Comparison of ENCODE assay signal across 10 cellular contexts in genomic region chr1:37865348-37866119, GRCh38. TPM values are rescaled to one million over a fixed set of nuclear protein-coding genes. Genes with fewer than 3 reads are reported as not detected.
DNase-seq lines count a peak whose midpoint lies in the region; ATAC-seq lines count a peak whose summit lies in the region.
"Had no signal": no experiment of that assay in that cellular context is flagged by ENCODE, and none has a peak within 500 bp of the region (broad histone marks: within the 10 kb centered on the region; RNA-seq: fewer than 3 reads in every experiment).

No MANE protein-coding gene starts in this region.

- peak; percentile 93 for ATAC-seq in activated naive CD8-positive, alpha-beta T cell treated with anti-CD3 and anti-CD28 coated beads, Interleukin-2, amount 50 U/mL, for 24 hours
- no peak for ATAC-seq in HG03521 (IDR thresholded peaks at IDR 0.05; ENCODE audit: unreplicated experiment)

- peaks cover 12% of the 10 kb centered on the region for H3K4me1 Mint-ChIP-seq in activated naive CD8-positive, alpha-beta T cell treated with anti-CD3 and anti-CD28 coated beads, Interleukin-2, amount 50 U/mL, for 24 hours

- H3K9me3 Mint-ChIP-seq in activated naive CD8-positive, alpha-beta T cell treated with anti-CD3 and anti-CD28 coated beads, Interleukin-2, amount 50 U/mL, for 24 hours, result no peaks in the 10 kb centered on the region
- H3K9me3 Mint-ChIP-seq: brain had no signal

- no peaks in the 10 kb centered on the region for H3K27me3 Mint-ChIP-seq in activated naive CD8-positive, alpha-beta T cell treated with anti-CD3 and anti-CD28 coated beads, Interleukin-2, amount 50 U/mL, for 24 hours

- no peak overlapping the region for H3K4me3 Mint-ChIP-seq in activated naive CD8-positive, alpha-beta T cell treated with anti-CD3 and anti-CD28 coated beads, Interleukin-2, amount 50 U/mL, for 24 hours
- H3K4me3 Mint-ChIP-seq: brain had no signal

- H3K27ac Mint-ChIP-seq in activated naive CD8-positive, alpha-beta T cell treated with anti-CD3 and anti-CD28 coated beads, Interleukin-2, amount 50 U/mL, for 24 hours, result peak overlapping the region; percentile 38
- H3K27ac Mint-ChIP-seq: brain had no signal

- DNase-seq in Daoy (ENCODE audit: low read depth) (peak; percentile 72), LHCN-M2 (ENCODE audit: low read depth) (peak; percentile 55), ureter (ENCODE audit: low spot score) (no peak), DMS153 treated with DMSO at 0.1 percent for 48 hours (lab: John Stamatoyannopoulos, UW; ENCODE audit: unreplicated experiment) (no peak), mesenteric fat pad (ENCODE audit: low spot score) (no peak)
- peak; percentile 38 for DNase-seq in activated naive CD8-positive, alpha-beta T cell treated with anti-CD3 and anti-CD28 coated beads, Interleukin-2, amount 50 U/mL, for 24 hours
- DNase-seq in stimulated activated CD4-positive, alpha-beta T cell treated with anti-CD3 and anti-CD28 coated beads, Interleukin-15, amount 100 ng/mL, for 48 hours (ENCODE audit: low read depth in 2 of 2), result peak; percentile 18 to 43
- DNase-seq: NCI-H526 treated with DMSO at 0.1 percent for 48 hours had no signal

- H3K36me3 Mint-ChIP-seq in activated naive CD8-positive, alpha-beta T cell treated with anti-CD3 and anti-CD28 coated beads, Interleukin-2, amount 50 U/mL, for 24 hours (ENCODE audit: low read depth), result peaks cover 29% of the 10 kb centered on the region

RNA-seq across cellular contexts. Expression of gene MTF1, which starts 6.1 kb away (rescaled TPM):
- 1.5 and 2.3 TPM in 2 replicates for total RNA-seq in Daoy (2014; rRNA removed; shearing (Covaris generic))
- total RNA-seq in LHCN-M2 (2014; rRNA removed), result 1.6 and 2.1 TPM in 2 replicates
- 3.2 TPM for polyA plus RNA-seq in LHCN-M2 (2012)
- 31.7 TPM for total RNA-seq in ureter
- total RNA-seq in mesenteric fat pad, result 34.1 TPM

RNA-seq across cellular contexts. Expression of gene YRDC, which starts 57.5 kb away (rescaled TPM):
- 86.3 and 89.0 TPM in 2 replicates for total RNA-seq in Daoy (2014; rRNA removed; shearing (Covaris generic))
- total RNA-seq in LHCN-M2 (2014; rRNA removed) (24.1 and 29.0 TPM in 2 replicates), ureter (12.2 TPM), mesenteric fat pad (16.2 TPM)
- 12.3 TPM for polyA plus RNA-seq in LHCN-M2 (2012)

RNA-seq across cellular contexts. Expression of gene C1orf122, which starts 57.9 kb away (rescaled TPM):
- 54.1 and 60.5 TPM in 2 replicates for total RNA-seq in Daoy (2014; rRNA removed; shearing (Covaris generic))
- total RNA-seq in LHCN-M2 (2014; rRNA removed) (81.4 and 86.5 TPM in 2 replicates), ureter (39.3 TPM), mesenteric fat pad (44.9 TPM)
- polyA plus RNA-seq in LHCN-M2 (2012), result 61.9 TPM

Comparison
In these comparisons a context has a peak if more than half of its experiments do, and no peak if none do; other contexts are left out.
1. DNase-seq: peak in Daoy (single experiment), LHCN-M2 (single experiment), activated naive CD8-positive, alpha-beta T cell treated with anti-CD3 and anti-CD28 coated beads, Interleukin-2, amount 50 U/mL, for 24 hours (single experiment) and stimulated activated CD4-positive, alpha-beta T cell treated with anti-CD3 and anti-CD28 coated beads, Interleukin-15, amount 100 ng/mL, for 48 hours (2 of 2); none in ureter (single experiment), DMS153 treated with DMSO at 0.1 percent for 48 hours (single experiment) and mesenteric fat pad (single experiment).